Comparison of ENCODE assay signal across 1 cellular context in the genomic region with DNA sequence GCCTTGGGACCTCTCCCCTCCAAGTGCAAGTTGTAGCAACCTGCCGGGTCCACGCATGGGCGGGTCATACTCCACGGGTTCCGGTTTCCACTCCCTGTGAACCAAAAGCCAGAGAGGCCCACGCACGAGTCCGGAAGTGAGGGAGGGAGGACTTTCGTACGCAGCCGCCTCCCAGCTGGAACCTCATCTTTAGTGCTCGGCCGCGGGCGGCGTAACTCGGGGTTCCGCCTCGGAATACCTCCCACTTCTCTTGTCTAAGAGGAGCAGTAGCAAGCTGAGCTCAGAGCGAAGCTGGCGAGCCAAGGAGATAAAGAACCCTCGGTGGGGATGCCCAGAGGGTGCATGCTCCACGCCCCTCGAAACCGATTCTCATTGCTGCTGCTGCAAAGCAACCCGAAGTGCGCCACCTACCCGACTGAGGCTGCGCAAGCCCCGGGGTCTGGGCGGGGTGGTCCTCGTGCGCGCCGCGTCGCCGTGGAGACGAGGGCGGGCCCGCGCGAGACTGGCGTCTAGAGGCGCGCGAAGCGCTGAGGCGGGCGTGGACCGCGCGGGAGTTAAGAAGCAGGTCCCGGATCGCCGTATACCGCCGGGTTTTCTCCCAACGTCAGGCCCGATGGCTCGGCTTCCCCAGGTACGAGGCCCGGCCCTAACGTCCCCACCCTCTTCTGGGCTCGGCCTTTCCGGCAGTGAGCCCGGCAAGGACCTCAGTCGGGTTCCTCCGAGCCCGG.
TF ChIP-seq lines count a peak whose summit lies in the region.

A gene with protein sequence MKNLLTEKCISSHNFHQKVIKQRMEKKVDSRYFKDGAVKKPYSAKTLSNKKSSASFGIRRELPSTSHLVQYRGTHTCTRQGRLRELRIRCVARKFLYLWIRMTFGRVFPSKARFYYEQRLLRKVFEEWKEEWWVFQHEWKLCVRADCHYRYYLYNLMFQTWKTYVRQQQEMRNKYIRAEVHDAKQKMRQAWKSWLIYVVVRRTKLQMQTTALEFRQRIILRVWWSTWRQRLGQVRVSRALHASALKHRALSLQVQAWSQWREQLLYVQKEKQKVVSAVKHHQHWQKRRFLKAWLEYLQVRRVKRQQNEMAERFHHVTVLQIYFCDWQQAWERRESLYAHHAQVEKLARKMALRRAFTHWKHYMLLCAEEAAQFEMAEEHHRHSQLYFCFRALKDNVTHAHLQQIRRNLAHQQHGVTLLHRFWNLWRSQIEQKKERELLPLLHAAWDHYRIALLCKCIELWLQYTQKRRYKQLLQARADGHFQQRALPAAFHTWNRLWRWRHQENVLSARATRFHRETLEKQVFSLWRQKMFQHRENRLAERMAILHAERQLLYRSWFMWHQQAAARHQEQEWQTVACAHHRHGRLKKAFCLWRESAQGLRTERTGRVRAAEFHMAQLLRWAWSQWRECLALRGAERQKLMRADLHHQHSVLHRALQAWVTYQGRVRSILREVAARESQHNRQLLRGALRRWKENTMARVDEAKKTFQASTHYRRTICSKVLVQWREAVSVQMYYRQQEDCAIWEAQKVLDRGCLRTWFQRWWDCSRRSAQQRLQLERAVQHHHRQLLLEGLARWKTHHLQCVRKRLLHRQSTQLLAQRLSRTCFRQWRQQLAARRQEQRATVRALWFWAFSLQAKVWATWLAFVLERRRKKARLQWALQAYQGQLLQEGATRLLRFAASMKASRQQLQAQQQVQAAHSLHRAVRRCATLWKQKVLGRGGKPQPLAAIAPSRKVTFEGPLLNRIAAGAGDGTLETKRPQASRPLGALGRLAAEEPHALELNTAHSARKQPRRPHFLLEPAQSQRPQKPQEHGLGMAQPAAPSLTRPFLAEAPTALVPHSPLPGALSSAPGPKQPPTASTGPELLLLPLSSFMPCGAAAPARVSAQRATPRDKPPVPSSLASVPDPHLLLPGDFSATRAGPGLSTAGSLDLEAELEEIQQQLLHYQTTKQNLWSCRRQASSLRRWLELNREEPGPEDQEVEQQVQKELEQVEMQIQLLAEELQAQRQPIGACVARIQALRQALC (plus strand): TSS at position 530 of the 728 bp plus-strand sequence. CDS start 11,749 bp downstream, outside the sequence.

TF ChIP-seq in HepG2, 621 proteins besides CTCF, POLR2A, EP300 and RAD21 (continued from another document and continues in another):
- TF ChIP-seq, protein P1, sequence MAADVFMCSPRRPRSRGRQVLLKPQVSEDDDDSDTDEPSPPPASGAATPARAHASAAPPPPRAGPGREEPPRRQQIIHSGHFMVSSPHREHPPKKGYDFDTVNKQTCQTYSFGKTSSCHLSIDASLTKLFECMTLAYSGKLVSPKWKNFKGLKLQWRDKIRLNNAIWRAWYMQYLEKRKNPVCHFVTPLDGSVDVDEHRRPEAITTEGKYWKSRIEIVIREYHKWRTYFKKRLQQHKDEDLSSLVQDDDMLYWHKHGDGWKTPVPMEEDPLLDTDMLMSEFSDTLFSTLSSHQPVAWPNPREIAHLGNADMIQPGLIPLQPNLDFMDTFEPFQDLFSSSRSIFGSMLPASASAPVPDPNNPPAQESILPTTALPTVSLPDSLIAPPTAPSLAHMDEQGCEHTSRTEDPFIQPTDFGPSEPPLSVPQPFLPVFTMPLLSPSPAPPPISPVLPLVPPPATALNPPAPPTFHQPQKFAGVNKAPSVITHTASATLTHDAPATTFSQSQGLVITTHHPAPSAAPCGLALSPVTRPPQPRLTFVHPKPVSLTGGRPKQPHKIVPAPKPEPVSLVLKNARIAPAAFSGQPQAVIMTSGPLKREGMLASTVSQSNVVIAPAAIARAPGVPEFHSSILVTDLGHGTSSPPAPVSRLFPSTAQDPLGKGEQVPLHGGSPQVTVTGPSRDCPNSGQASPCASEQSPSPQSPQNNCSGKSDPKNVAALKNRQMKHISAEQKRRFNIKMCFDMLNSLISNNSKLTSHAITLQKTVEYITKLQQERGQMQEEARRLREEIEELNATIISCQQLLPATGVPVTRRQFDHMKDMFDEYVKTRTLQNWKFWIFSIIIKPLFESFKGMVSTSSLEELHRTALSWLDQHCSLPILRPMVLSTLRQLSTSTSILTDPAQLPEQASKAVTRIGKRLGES (CRISPR knock-in tag; IDR thresholded peaks at IDR 0.05; ENCODE audit: borderline replicate concordance): 0 out of 2 replicates have a peak, but pooled peaks have one; percentile 22
- TF ChIP-seq, protein P2, sequence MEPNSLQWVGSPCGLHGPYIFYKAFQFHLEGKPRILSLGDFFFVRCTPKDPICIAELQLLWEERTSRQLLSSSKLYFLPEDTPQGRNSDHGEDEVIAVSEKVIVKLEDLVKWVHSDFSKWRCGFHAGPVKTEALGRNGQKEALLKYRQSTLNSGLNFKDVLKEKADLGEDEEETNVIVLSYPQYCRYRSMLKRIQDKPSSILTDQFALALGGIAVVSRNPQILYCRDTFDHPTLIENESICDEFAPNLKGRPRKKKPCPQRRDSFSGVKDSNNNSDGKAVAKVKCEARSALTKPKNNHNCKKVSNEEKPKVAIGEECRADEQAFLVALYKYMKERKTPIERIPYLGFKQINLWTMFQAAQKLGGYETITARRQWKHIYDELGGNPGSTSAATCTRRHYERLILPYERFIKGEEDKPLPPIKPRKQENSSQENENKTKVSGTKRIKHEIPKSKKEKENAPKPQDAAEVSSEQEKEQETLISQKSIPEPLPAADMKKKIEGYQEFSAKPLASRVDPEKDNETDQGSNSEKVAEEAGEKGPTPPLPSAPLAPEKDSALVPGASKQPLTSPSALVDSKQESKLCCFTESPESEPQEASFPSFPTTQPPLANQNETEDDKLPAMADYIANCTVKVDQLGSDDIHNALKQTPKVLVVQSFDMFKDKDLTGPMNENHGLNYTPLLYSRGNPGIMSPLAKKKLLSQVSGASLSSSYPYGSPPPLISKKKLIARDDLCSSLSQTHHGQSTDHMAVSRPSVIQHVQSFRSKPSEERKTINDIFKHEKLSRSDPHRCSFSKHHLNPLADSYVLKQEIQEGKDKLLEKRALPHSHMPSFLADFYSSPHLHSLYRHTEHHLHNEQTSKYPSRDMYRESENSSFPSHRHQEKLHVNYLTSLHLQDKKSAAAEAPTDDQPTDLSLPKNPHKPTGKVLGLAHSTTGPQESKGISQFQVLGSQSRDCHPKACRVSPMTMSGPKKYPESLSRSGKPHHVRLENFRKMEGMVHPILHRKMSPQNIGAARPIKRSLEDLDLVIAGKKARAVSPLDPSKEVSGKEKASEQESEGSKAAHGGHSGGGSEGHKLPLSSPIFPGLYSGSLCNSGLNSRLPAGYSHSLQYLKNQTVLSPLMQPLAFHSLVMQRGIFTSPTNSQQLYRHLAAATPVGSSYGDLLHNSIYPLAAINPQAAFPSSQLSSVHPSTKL (CRISPR knock-in tag; IDR thresholded peaks at IDR 0.05): peak; percentile 38; the same call in 1 of the 2 replicates
- TF ChIP-seq KDM3A (CRISPR knock-in tag; IDR thresholded peaks at IDR 0.05; ENCODE audit: low read depth) (no peak), ZMYM4 (CRISPR knock-in tag; IDR thresholded peaks at IDR 0.05) (peak; percentile 51), HDAC1 (CRISPR knock-in tag; IDR thresholded peaks at IDR 0.05) (peak; percentile 89), PHB2 (IDR thresholded peaks at IDR 0.05; ENCODE audit: partially characterized antibody) (no peak), ZNF260 (CRISPR knock-in tag; IDR thresholded peaks at IDR 0.05; ENCODE audit: borderline replicate concordance, low read depth) (no peak), ZNF17 (CRISPR knock-in tag; IDR thresholded peaks at IDR 0.05) (no peak), ZFP1 (CRISPR knock-in tag; IDR thresholded peaks at IDR 0.05) (no peak), GTF3A (CRISPR knock-in tag; conservative IDR thresholded peaks at IDR 0.05) (0 out of 2 replicates have a peak, but pooled peaks have one; percentile 14), ELF4 (CRISPR knock-in tag; IDR thresholded peaks at IDR 0.05; ENCODE audit: borderline replicate concordance) (no peak), ZNF556 (CRISPR knock-in tag; IDR thresholded peaks at IDR 0.05; ENCODE audit: borderline replicate concordance) (no peak), HNRNPH1 (optimal IDR thresholded peaks at IDR 0.05; ENCODE audit: low read depth, low read length) (no peak), ZNF251 (CRISPR knock-in tag; IDR thresholded peaks at IDR 0.05) (no peak), FOXO1 (CRISPR knock-in tag; IDR thresholded peaks at IDR 0.05) (no peak; the same call in 1 of the 2 replicates), ZBTB3 (CRISPR knock-in tag; IDR thresholded peaks at IDR 0.05; ENCODE audit: borderline replicate concordance, low read depth) (no peak), KMT2A (CRISPR knock-in tag; IDR thresholded peaks at IDR 0.05) (peak; percentile 69), BRCA1 (CRISPR knock-in tag; IDR thresholded peaks at IDR 0.05) (no peak), ZNF766 (CRISPR knock-in tag; IDR thresholded peaks at IDR 0.05; ENCODE audit: borderline replicate concordance) (0 out of 2 replicates have a peak, but pooled peaks have one; percentile 53), ZNF546 (CRISPR knock-in tag; conservative IDR thresholded peaks at IDR 0.05) (no peak), CREB1 (IDR thresholded peaks at IDR 0.05) (no peak), CREB1 (CRISPR knock-in tag; IDR thresholded peaks at IDR 0.05) (no peak), ZNF230 (CRISPR knock-in tag; IDR thresholded peaks at IDR 0.05) (no peak), DMAP1 (CRISPR knock-in tag; IDR thresholded peaks at IDR 0.05) (no peak; the same call in 1 of the 2 replicates), HOXA3 (CRISPR knock-in tag; IDR thresholded peaks at IDR 0.05) (peak; percentile 65), FOXC1 (CRISPR knock-in tag; IDR thresholded peaks at IDR 0.05; ENCODE audit: borderline replicate concordance) (peak; percentile 89), STAG1 (CRISPR knock-in tag; IDR thresholded peaks at IDR 0.05) (no peak; the same call in 1 of the 2 replicates)
- TF ChIP-seq, protein P3, sequence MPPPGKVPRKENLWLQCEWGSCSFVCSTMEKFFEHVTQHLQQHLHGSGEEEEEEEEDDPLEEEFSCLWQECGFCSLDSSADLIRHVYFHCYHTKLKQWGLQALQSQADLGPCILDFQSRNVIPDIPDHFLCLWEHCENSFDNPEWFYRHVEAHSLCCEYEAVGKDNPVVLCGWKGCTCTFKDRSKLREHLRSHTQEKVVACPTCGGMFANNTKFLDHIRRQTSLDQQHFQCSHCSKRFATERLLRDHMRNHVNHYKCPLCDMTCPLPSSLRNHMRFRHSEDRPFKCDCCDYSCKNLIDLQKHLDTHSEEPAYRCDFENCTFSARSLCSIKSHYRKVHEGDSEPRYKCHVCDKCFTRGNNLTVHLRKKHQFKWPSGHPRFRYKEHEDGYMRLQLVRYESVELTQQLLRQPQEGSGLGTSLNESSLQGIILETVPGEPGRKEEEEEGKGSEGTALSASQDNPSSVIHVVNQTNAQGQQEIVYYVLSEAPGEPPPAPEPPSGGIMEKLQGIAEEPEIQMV (CRISPR knock-in tag; IDR thresholded peaks at IDR 0.05; ENCODE audit: low read depth): 0 out of 2 replicates have a peak, but pooled peaks have one; percentile 15
- TF ChIP-seq, protein P4, sequence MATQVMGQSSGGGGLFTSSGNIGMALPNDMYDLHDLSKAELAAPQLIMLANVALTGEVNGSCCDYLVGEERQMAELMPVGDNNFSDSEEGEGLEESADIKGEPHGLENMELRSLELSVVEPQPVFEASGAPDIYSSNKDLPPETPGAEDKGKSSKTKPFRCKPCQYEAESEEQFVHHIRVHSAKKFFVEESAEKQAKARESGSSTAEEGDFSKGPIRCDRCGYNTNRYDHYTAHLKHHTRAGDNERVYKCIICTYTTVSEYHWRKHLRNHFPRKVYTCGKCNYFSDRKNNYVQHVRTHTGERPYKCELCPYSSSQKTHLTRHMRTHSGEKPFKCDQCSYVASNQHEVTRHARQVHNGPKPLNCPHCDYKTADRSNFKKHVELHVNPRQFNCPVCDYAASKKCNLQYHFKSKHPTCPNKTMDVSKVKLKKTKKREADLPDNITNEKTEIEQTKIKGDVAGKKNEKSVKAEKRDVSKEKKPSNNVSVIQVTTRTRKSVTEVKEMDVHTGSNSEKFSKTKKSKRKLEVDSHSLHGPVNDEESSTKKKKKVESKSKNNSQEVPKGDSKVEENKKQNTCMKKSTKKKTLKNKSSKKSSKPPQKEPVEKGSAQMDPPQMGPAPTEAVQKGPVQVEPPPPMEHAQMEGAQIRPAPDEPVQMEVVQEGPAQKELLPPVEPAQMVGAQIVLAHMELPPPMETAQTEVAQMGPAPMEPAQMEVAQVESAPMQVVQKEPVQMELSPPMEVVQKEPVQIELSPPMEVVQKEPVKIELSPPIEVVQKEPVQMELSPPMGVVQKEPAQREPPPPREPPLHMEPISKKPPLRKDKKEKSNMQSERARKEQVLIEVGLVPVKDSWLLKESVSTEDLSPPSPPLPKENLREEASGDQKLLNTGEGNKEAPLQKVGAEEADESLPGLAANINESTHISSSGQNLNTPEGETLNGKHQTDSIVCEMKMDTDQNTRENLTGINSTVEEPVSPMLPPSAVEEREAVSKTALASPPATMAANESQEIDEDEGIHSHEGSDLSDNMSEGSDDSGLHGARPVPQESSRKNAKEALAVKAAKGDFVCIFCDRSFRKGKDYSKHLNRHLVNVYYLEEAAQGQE (IDR thresholded peaks at IDR 0.05; ENCODE audit: borderline replicate concordance in 1 of 2, low read depth in 1 of 2, low read length in 2 of 2): no peak
- TF ChIP-seq, protein P5, sequence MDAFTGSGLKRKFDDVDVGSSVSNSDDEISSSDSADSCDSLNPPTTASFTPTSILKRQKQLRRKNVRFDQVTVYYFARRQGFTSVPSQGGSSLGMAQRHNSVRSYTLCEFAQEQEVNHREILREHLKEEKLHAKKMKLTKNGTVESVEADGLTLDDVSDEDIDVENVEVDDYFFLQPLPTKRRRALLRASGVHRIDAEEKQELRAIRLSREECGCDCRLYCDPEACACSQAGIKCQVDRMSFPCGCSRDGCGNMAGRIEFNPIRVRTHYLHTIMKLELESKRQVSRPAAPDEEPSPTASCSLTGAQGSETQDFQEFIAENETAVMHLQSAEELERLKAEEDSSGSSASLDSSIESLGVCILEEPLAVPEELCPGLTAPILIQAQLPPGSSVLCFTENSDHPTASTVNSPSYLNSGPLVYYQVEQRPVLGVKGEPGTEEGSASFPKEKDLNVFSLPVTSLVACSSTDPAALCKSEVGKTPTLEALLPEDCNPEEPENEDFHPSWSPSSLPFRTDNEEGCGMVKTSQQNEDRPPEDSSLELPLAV (CRISPR knock-in tag; conservative IDR thresholded peaks at IDR 0.05; ENCODE audit: low read depth): no peak
- TF ChIP-seq, protein P6, sequence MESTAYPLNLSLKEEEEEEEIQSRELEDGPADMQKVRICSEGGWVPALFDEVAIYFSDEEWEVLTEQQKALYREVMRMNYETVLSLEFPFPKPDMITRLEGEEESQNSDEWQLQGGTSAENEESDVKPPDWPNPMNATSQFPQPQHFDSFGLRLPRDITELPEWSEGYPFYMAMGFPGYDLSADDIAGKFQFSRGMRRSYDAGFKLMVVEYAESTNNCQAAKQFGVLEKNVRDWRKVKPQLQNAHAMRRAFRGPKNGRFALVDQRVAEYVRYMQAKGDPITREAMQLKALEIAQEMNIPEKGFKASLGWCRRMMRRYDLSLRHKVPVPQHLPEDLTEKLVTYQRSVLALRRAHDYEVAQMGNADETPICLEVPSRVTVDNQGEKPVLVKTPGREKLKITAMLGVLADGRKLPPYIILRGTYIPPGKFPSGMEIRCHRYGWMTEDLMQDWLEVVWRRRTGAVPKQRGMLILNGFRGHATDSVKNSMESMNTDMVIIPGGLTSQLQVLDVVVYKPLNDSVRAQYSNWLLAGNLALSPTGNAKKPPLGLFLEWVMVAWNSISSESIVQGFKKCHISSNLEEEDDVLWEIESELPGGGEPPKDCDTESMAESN (CRISPR knock-in tag; conservative IDR thresholded peaks at IDR 0.05): no peak
